Comparison of ENCODE assay signal across 8 cellular contexts in genomic region chr10:11750420-11750819, GRCh38.
"Had no signal": no experiment of that assay in that cellular context is flagged by ENCODE, and none has a peak within 500 bp of the region (broad histone marks: within the 10 kb centered on the region; RNA-seq: fewer than 3 reads in every experiment).

No MANE protein-coding gene starts in this region.

- FAIRE-seq: HTR-8/SVneo, K562 had no signal

- H3K4me3 ChIP-seq: GM23248, HAP-1, K562 had no signal

- H3K9me3 ChIP-seq: HAP-1 had no signal

- DNase-seq: GM23248, GOT3, H7, IMR-90, KG1 had no signal

- H3K9ac ChIP-seq: GM23248 had no signal

- H2AFZ ChIP-seq: GM23248 had no signal

- H3K27ac ChIP-seq: GM23248 had no signal
